ENCODE assay signal across 8 cellular contexts in the genomic region with DNA sequence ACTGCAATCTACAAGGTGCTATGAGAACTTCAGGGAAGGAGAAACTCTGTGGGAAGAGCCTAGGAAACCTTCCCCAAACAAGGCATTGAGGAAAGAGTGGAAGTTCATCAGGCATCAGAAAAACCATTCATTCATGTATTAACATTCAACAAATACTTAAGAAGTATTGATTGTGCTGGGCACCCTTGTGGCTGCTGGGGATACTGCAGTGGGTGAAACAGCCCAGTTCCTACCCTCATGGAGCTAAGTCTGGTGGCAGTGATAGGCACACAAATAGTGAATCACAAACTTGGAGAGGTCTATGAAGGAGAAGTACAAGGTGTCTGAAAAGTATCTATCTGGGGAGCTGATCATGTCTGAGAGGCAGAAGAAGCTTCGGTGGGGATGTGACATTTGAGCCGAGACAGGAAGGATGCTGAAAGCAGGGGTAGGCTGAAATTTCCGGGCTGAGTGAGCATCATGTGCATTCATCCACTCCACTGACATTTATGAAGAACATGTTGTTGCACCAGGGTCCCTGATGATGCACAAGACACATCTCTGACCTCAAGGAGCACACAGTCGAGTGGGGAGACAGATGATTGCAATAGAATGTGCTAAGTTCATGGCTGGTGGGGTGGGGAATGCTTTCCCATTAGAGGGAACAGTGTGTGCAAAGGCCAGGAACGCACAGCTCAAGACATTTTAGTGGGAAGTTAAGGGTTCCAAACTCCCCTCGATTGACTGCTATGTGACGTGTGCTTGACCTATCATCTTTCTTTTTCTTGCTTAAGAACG.
DNase-seq lines count a peak whose midpoint lies in the region; ATAC-seq and TF ChIP-seq lines count a peak whose summit lies in the region.

No MANE protein-coding gene starts in this region.

- H3K27ac ChIP-seq in WERI-Rb-1: no peak overlapping the region
- H3K27ac ChIP-seq in substantia nigra (ENCODE audit: low read depth, low read length, poor library complexity, severe bottlenecking): no peak overlapping the region

- H3K9me3 ChIP-seq in WERI-Rb-1 (ENCODE audit: severe bottlenecking): no peaks in the 10 kb centered on the region

- no peak for ATAC-seq in GM18861 (IDR thresholded peaks at IDR 0.05; ENCODE audit: unreplicated experiment)

- DNase-seq in GM20000 (ENCODE audit: low spot score): no peak
- DNase-seq in WERI-Rb-1: no peak
- DNase-seq in epithelial cell of esophagus (ENCODE audit: low read depth): no peak
- DNase-seq in stimulated activated CD4-positive, alpha-beta T cell treated with anti-CD3 and anti-CD28 coated beads, Interleukin-4, amount 100 ng/mL, for 24 hours: peak; percentile 58
- no peak for DNase-seq in substantia nigra (lab: John Stamatoyannopoulos, UW)
- DNase-seq in cerebellum (ENCODE audit: low spot score): no peak
- no peak for DNase-seq in ureter (ENCODE audit: low spot score)

- H3K36me3 ChIP-seq in WERI-Rb-1: no peaks in the 10 kb centered on the region

- no peaks in the 10 kb centered on the region for H3K27me3 ChIP-seq in WERI-Rb-1 (ENCODE audit: insufficient read depth, low read depth, severe bottlenecking)

- H3K4me3 ChIP-seq in WERI-Rb-1 (ENCODE audit: low read depth, low read length) (no peak overlapping the region), epithelial cell of esophagus (ENCODE audit: low read length) (no peak overlapping the region)

- TF ChIP-seq CTCF in GM20000 (IDR thresholded peaks at IDR 0.05; ENCODE audit: extremely low read depth, missing control alignments) (peak; percentile 42), WERI-Rb-1 (IDR thresholded peaks at IDR 0.05; ENCODE audit: low read depth, low read length) (peak; percentile 53), epithelial cell of esophagus (IDR thresholded peaks at IDR 0.05; ENCODE audit: insufficient read depth, low read depth, low read length, missing control alignments) (peak; percentile 33)
